9 cellular contexts compared by ENCODE assay signal in genomic region chr6:138817799-138818198, GRCh38. TPM values are rescaled to one million over a fixed set of nuclear protein-coding genes. Genes with fewer than 3 reads are reported as not detected.
DNase-seq lines count a peak whose midpoint lies in the region; ATAC-seq and TF ChIP-seq lines count a peak whose summit lies in the region.
"Had no signal": no experiment of that assay in that cellular context is flagged by ENCODE, and none has a peak within 500 bp of the region (broad histone marks: within the 10 kb centered on the region; RNA-seq: fewer than 3 reads in every experiment).

No MANE protein-coding gene starts in this region.

- no peak for TF ChIP-seq EP300 in transverse colon (IDR thresholded peaks at IDR 0.05; ENCODE audit: low read depth)

- H3K27ac ChIP-seq in RWPE2 (ENCODE audit: poor library complexity, severe bottlenecking): peak overlapping the region; percentile 85
- H3K27ac ChIP-seq in right cardiac atrium (ENCODE audit: low read length): no peak overlapping the region
- peak overlapping the region; percentile 50 to 72 (median 66) for H3K27ac ChIP-seq in transverse colon
- H3K27ac ChIP-seq in SJCRH30: no peak overlapping the region
- H3K27ac ChIP-seq: heart right ventricle had no signal

- H3K36me3 ChIP-seq in RWPE2 (ENCODE audit: low read depth): no peaks in the 10 kb centered on the region; the same call in 1 of the 2 replicates
- no peaks in the 10 kb centered on the region for H3K36me3 ChIP-seq in transverse colon
- no peaks in the 10 kb centered on the region for H3K36me3 ChIP-seq in SJCRH30
- H3K36me3 ChIP-seq: heart right ventricle had no signal

- no peaks in the 10 kb centered on the region for H3K27me3 ChIP-seq in RWPE2 (ENCODE audit: insufficient read depth, poor library complexity, severe bottlenecking)
- H3K27me3 ChIP-seq in right cardiac atrium (ENCODE audit: control insufficient read depth, insufficient read depth): no peaks in the 10 kb centered on the region
- no peaks in the 10 kb centered on the region for H3K27me3 ChIP-seq in transverse colon
- H3K27me3 ChIP-seq in SJCRH30: 0 out of 2 replicates have a peak, but pooled peaks cover 4% of the 10 kb centered on the region
- H3K27me3 ChIP-seq: heart right ventricle had no signal

- H3K4me1 ChIP-seq in RWPE2 (ENCODE audit: insufficient read depth, poor library complexity, severe bottlenecking) (peaks cover 38% of the 10 kb centered on the region), right cardiac atrium (ENCODE audit: control insufficient read depth, insufficient read depth, low read length) (peaks cover 2% of the 10 kb centered on the region), transverse colon (peaks cover 0 to 26% (median 13%) of the 10 kb centered on the region in 4 donors), SJCRH30 (peaks cover 12% of the 10 kb centered on the region)

- TF ChIP-seq CTCF in RWPE2 (IDR thresholded peaks at IDR 0.05; ENCODE audit: poor library complexity, severe bottlenecking) (no peak), transverse colon (IDR thresholded peaks at IDR 0.05) (no peak)

- no peaks in the 10 kb centered on the region for H3K9me3 ChIP-seq in RWPE2 (ENCODE audit: severe bottlenecking)
- no peaks in the 10 kb centered on the region for H3K9me3 ChIP-seq in right cardiac atrium (ENCODE audit: control insufficient read depth, low read length)
- H3K9me3 ChIP-seq in transverse colon: no peaks in the 10 kb centered on the region
- H3K9me3 ChIP-seq in SJCRH30 (replicated peaks): no peaks in the 10 kb centered on the region
- H3K9me3 ChIP-seq: heart right ventricle had no signal

- peak; percentile 17 for TF ChIP-seq POLR2A in transverse colon (IDR thresholded peaks at IDR 0.05)

- WGBS in right cardiac atrium: 71% methylated on average over 4 of the region's 4 CpGs
- 22% methylated on average over 4 of the region's 4 CpGs; no CpG with 5 or more reads in 1 of the 2 donors for WGBS in transverse colon (ENCODE audit: low coverage in 1 of 2), 2 donors

- intact Hi-C loops in right cardiac atrium (cut with DNase I): loop anchor here (2.0 to 10.0 kb wide), 6 partner anchors 170 to 547 kb away; partner anchors contain the start of genes REPS1 (in 3 of the 4) and HECA (in 1 of the 4)
- intact Hi-C loops in transverse colon (cut with DNase I; ENCODE audit: low total_unique reads): loop anchor here (2.0 to 5.0 kb wide), 2 partner anchors 170 to 541 kb away; partner anchors contain the start of gene REPS1

- DNase-seq in COLO668 (lab: John Stamatoyannopoulos, UW; ENCODE audit: unreplicated experiment) (peak; percentile 68), RWPE2 (ENCODE audit: low spot score) (peak; percentile 95), right cardiac atrium (no peak), transverse colon (peak; percentile 89), SJCRH30 (no peak), T-helper 9 cell (no peak)
- DNase-seq: heart right ventricle had no signal

- in situ Hi-C loops in transverse colon (cut with MboI; ENCODE audit: low pct_ligation_motif_present in 1 of 4, low pct_unique_long_range_greater_than_20kb in 1 of 4, low sequenced_read_pairs in 3 of 4): loop anchor here (5.0 to 25.0 kb wide), 7 partner anchors 167 to 550 kb away; partner anchors contain the start of genes CITED2 (in 2 of the 4) and REPS1 (in 2 of the 4)

- ATAC-seq in HG02938 (IDR thresholded peaks at IDR 0.05; ENCODE audit: unreplicated experiment) (peak; percentile 8), RWPE2 (ENCODE audit: low read depth) (peak; percentile 93), right cardiac atrium (peak; percentile 37 to 38), HG03469 (IDR thresholded peaks at IDR 0.05; ENCODE audit: unreplicated experiment) (no peak)

- H3K4me3 ChIP-seq in RWPE2 (ENCODE audit: severe bottlenecking): no peak overlapping the region
- H3K4me3 ChIP-seq in right cardiac atrium (ENCODE audit: low read length): no peak overlapping the region
- no peak overlapping the region for H3K4me3 ChIP-seq in transverse colon
- H3K4me3 ChIP-seq in SJCRH30: no peak overlapping the region
- H3K4me3 ChIP-seq: heart right ventricle had no signal

RNA-seq across cellular contexts. Expression of gene ECT2L, which starts 21.9 kb away (rescaled TPM):
- total RNA-seq in right cardiac atrium (1 to 10 TPM in 2 of 4 donors, under 1 TPM in 2; 0.41 to 2.8 (median 0.75) TPM), transverse colon (under 1 TPM in 1 of 4 donors, not detected in 3; 0.16 TPM)
- polyA plus RNA-seq in right cardiac atrium: 0.23 TPM
- total RNA-seq in SJCRH30 (2014; rRNA removed; shearing (Covaris generic)): not detected in 2 replicates

RNA-seq across cellular contexts. Expression of gene CCDC28A, which starts 44.2 kb away (rescaled TPM):
- total RNA-seq in right cardiac atrium (10 to 100 TPM in 1 of 4 donors, 1 to 10 TPM in 3; 6.7 to 11.6 (median 9.7) TPM), transverse colon (10 to 100 TPM; 12.0 to 31.4 (median 19.6) TPM)
- polyA plus RNA-seq in right cardiac atrium: 13.4 TPM
- 9.7 and 12.5 TPM in 2 replicates for total RNA-seq in SJCRH30 (2014; rRNA removed; shearing (Covaris generic))

Comparison
In these comparisons a context has a peak if more than half of its experiments do, and no peak if none do; other contexts are left out.
1. DNase-seq: peak in COLO668 (single experiment), RWPE2 (single experiment) and transverse colon (single experiment); none in right cardiac atrium (0 of 3), SJCRH30 (0 of 2) and T-helper 9 cell (single experiment).
2. H3K27ac ChIP-seq: peak in RWPE2 (single experiment) and transverse colon (4 of 4); none in right cardiac atrium (single experiment) and SJCRH30 (single experiment).